Comparison of ENCODE assay signal across 19 cellular contexts in the genomic region with DNA sequence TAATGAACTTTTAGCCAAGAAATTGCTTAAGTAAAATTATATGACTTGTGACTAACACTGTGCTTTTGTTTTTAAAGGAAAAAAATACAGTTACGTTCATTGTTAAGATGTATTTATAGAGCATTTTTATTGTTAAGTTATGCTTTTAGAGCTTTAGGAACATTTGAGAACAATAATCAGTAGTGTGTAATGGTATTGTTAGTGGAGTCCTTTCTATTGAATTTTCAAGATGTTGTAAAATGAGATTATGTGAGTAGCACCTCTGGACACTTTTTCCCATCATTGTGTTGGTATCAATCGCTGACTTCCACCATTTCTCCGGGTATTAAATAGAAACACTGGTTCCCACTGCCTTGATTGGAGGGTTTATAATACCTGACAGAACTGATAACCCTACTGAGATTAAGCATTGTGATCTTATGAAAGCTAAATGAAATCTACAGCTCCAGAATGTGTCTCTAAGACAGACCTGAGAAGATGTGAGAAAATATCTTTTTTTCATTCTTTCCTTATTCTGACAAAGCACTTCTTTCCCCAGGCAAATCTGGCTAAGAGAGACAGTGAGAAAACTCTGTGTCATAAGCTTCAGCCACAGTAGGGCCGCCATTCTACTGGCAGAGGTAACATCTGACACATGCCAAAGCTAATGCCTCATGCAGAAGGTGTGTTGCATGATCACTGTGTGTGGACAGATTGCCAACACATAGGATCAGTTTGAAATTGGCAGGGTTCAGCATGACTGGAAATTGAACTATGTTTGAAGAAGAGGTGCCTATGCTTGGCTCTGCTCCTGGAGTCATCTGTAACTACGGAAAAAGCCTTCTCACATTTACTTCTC.
"Had no signal": no experiment of that assay in that cellular context is flagged by ENCODE, and none has a peak within 500 bp of the region (broad histone marks: within the 10 kb centered on the region; RNA-seq: fewer than 3 reads in every experiment).

No MANE protein-coding gene starts in this region.

- H3K4me1 ChIP-seq: colonic mucosa, prostate gland had no signal

- H3K27me3 ChIP-seq: colonic mucosa, suprapubic skin had no signal

- H3K27ac Mint-ChIP-seq: activated CD4-positive, alpha-beta memory T cell treated with anti-CD3 and anti-CD28 coated beads, Interleukin-2, amount 10 ng/mL, durations not matched to agents 7 days and 5 days; activated naive CD4-positive, alpha-beta T cell treated with anti-CD3 and anti-CD28 coated beads, Interleukin-2, amount 50 U/mL, for 72 hours; nephron; stimulated activated naive CD8-positive, alpha-beta T cell treated with anti-CD3 and anti-CD28 coated beads, Interleukin-15, Interleukin-2, amounts not matched to agents 100 ng/mL and 50 ng/mL, for 24 hours had no signal

- H3K9me3 ChIP-seq: colonic mucosa, prostate gland, suprapubic skin had no signal

- ATAC-seq: activated naive CD4-positive, alpha-beta T cell treated with anti-CD3 and anti-CD28 coated beads, Interleukin-2, amount 50 U/mL, for 72 hours; right cardiac atrium; SK-N-SH treated with all-trans-retinoic acid at 6 μM for 48 hours had no signal

- H3K36me3 Mint-ChIP-seq: activated naive CD4-positive, alpha-beta T cell treated with anti-CD3 and anti-CD28 coated beads, Interleukin-2, amount 50 U/mL, for 72 hours had no signal

- H3K27me3 Mint-ChIP-seq: activated CD4-positive, alpha-beta memory T cell treated with anti-CD3 and anti-CD28 coated beads, Interleukin-2, amount 10 ng/mL, durations not matched to agents 7 days and 5 days; stimulated activated naive CD8-positive, alpha-beta T cell treated with anti-CD3 and anti-CD28 coated beads, Interleukin-15, Interleukin-2, amounts not matched to agents 100 ng/mL and 50 ng/mL, for 24 hours had no signal

- H3K36me3 ChIP-seq: colonic mucosa, prostate gland, suprapubic skin, WERI-Rb-1 had no signal

- H3K27ac ChIP-seq: colonic mucosa, prostate gland, suprapubic skin, WERI-Rb-1 had no signal

- H3K4me1 Mint-ChIP-seq: activated CD4-positive, alpha-beta memory T cell treated with anti-CD3 and anti-CD28 coated beads, Interleukin-2, amount 10 ng/mL, durations not matched to agents 7 days and 5 days; nephron had no signal

- H3K4me3 ChIP-seq: colonic mucosa, prostate gland, suprapubic skin had no signal

- H3K4me3 Mint-ChIP-seq: activated CD4-positive, alpha-beta memory T cell treated with anti-CD3 and anti-CD28 coated beads, Interleukin-2, amount 10 ng/mL, durations not matched to agents 7 days and 5 days; nephron; stimulated activated naive CD8-positive, alpha-beta T cell treated with anti-CD3 and anti-CD28 coated beads, Interleukin-15, Interleukin-2, amounts not matched to agents 100 ng/mL and 50 ng/mL, for 24 hours had no signal

- H3K9me3 Mint-ChIP-seq: activated CD4-positive, alpha-beta memory T cell treated with anti-CD3 and anti-CD28 coated beads, Interleukin-2, amount 10 ng/mL, durations not matched to agents 7 days and 5 days; nephron had no signal

- DNase-seq: activated CD4-positive, alpha-beta memory T cell treated with anti-CD3 and anti-CD28 coated beads, Interleukin-2, amount 10 ng/mL, durations not matched to agents 7 days and 5 days; activated CD4-positive, alpha-beta T cell treated with anti-CD3 and anti-CD28 coated beads for 4 hours; activated CD8-positive, alpha-beta memory T cell treated with anti-CD3 and anti-CD28 coated beads, Interleukin-2, amount 50 U/mL, for 4 hours; activated effector memory CD4-positive, alpha-beta T cell treated with anti-CD3 and anti-CD28 coated beads, Interleukin-2, amount 50 U/mL, for 16 hours; activated T-cell treated with anti-CD3 and anti-CD28 coated beads, Interleukin-2, amount 50 U/mL, for 48 hours; central memory CD4-positive, alpha-beta T cell; colonic mucosa; hippocampal formation; kidney glomerular epithelial cell; nucleus accumbens; right cardiac atrium; small intestine; WERI-Rb-1 had no signal
